1 cellular context compared by ENCODE assay signal in genomic region chr17:57838857-57839570, GRCh38.
A peak's percentile ranks its signal among the peaks of the same experiment; 100 is the strongest.
TF ChIP-seq lines count a peak whose summit lies in the region.

No MANE protein-coding gene starts in this region.

TF ChIP-seq in HepG2, 621 proteins besides CTCF, POLR2A, EP300 and RAD21 (continued from another document):
- peak; percentile 5; the same call in 1 of the 2 replicates for TF ChIP-seq ZBTB2 (CRISPR knock-in tag; IDR thresholded peaks at IDR 0.05; ENCODE audit: low read depth)
- 0 out of 2 replicates have a peak, but pooled peaks have one; percentile 53 for TF ChIP-seq MTF2 (CRISPR knock-in tag; IDR thresholded peaks at IDR 0.05; ENCODE audit: borderline replicate concordance)
- 0 out of 2 replicates have a peak, but pooled peaks have one; percentile 30 for TF ChIP-seq ZMAT3 (CRISPR knock-in tag; conservative IDR thresholded peaks at IDR 0.05)
- TF ChIP-seq SNAPC4 (CRISPR knock-in tag; IDR thresholded peaks at IDR 0.05) = no peak; the same call in 1 of the 2 replicates
- no peak for TF ChIP-seq ZNF576 (CRISPR knock-in tag; IDR thresholded peaks at IDR 0.05)
- no peak for TF ChIP-seq HOXA3 (CRISPR knock-in tag; IDR thresholded peaks at IDR 0.05)
- no peak for TF ChIP-seq ZNF605 (CRISPR knock-in tag; IDR thresholded peaks at IDR 0.05)
- TF ChIP-seq ZNF580 (CRISPR knock-in tag; IDR thresholded peaks at IDR 0.05; ENCODE audit: borderline replicate concordance, low read depth) = no peak
- no peak for TF ChIP-seq MIER3 (CRISPR knock-in tag; IDR thresholded peaks at IDR 0.05; ENCODE audit: borderline replicate concordance)
- no peak for TF ChIP-seq ZBTB43 (CRISPR knock-in tag; conservative IDR thresholded peaks at IDR 0.05)
- 0 out of 2 replicates have a peak, but pooled peaks have one; percentile 44 for TF ChIP-seq MEIS2 (CRISPR knock-in tag; IDR thresholded peaks at IDR 0.05)
- TF ChIP-seq MATR3 (CRISPR knock-in tag; IDR thresholded peaks at IDR 0.05) = no peak
- TF ChIP-seq ZNF121 (CRISPR knock-in tag; IDR thresholded peaks at IDR 0.05) = no peak
- no peak for TF ChIP-seq MED13 (CRISPR knock-in tag; IDR thresholded peaks at IDR 0.05)
- TF ChIP-seq SAP130 (CRISPR knock-in tag; IDR thresholded peaks at IDR 0.05; ENCODE audit: low read depth) = no peak
- 0 out of 2 replicates have a peak, but pooled peaks have one; percentile 57 for TF ChIP-seq ZNF780A (CRISPR knock-in tag; IDR thresholded peaks at IDR 0.05)
- TF ChIP-seq CHCHD3 (CRISPR knock-in tag; IDR thresholded peaks at IDR 0.05) = no peak
- TF ChIP-seq TP53 (CRISPR knock-in tag; conservative IDR thresholded peaks at IDR 0.05) = no peak
- TF ChIP-seq KLF15 (CRISPR knock-in tag; IDR thresholded peaks at IDR 0.05; ENCODE audit: borderline replicate concordance) = no peak
- 0 out of 2 replicates have a peak, but pooled peaks have one; percentile 16 for TF ChIP-seq PRDM10 (CRISPR knock-in tag; IDR thresholded peaks at IDR 0.05; ENCODE audit: low read depth)
- no peak for TF ChIP-seq ZFP37 (CRISPR knock-in tag; IDR thresholded peaks at IDR 0.05; ENCODE audit: borderline replicate concordance)
- no peak for TF ChIP-seq SOX6 (IDR thresholded peaks at IDR 0.05)
- TF ChIP-seq SOX6 (CRISPR knock-in tag; IDR thresholded peaks at IDR 0.05) = no peak
- TF ChIP-seq RORA (CRISPR knock-in tag; IDR thresholded peaks at IDR 0.05) = no peak
- 0 out of 2 replicates have a peak, but pooled peaks have one; percentile 6 for TF ChIP-seq ZNF761 (CRISPR knock-in tag; conservative IDR thresholded peaks at IDR 0.05)
- 0 out of 2 replicates have a peak, but pooled peaks have one; percentile 8 for TF ChIP-seq GMEB1 (CRISPR knock-in tag; IDR thresholded peaks at IDR 0.05; ENCODE audit: borderline replicate concordance)
- TF ChIP-seq ZNF362 (CRISPR knock-in tag; IDR thresholded peaks at IDR 0.05; ENCODE audit: borderline replicate concordance) = no peak
- TF ChIP-seq HMGXB3 (CRISPR knock-in tag; IDR thresholded peaks at IDR 0.05; ENCODE audit: borderline replicate concordance) = no peak
- 0 out of 2 replicates have a peak, but pooled peaks have one; percentile 59 for TF ChIP-seq ZNF33B (CRISPR knock-in tag; IDR thresholded peaks at IDR 0.05)
- TF ChIP-seq ZNF841 (CRISPR knock-in tag; IDR thresholded peaks at IDR 0.05; ENCODE audit: borderline replicate concordance) = 0 out of 2 replicates have a peak, but pooled peaks have one; percentile 46
- no peak for TF ChIP-seq NR2F2 (IDR thresholded peaks at IDR 0.05; ENCODE audit: borderline replicate concordance, low read depth)
- 0 out of 2 replicates have a peak, but pooled peaks have one; percentile 2 for TF ChIP-seq ZNF383 (CRISPR knock-in tag; IDR thresholded peaks at IDR 0.05; ENCODE audit: borderline replicate concordance)
- 0 out of 2 replicates have a peak, but pooled peaks have one; percentile 5 for TF ChIP-seq SIN3A (IDR thresholded peaks at IDR 0.05; ENCODE audit: borderline replicate concordance, low read depth, low read length)
- TF ChIP-seq MTA3 (CRISPR knock-in tag; IDR thresholded peaks at IDR 0.05) = no peak
- TF ChIP-seq HNF4A (CRISPR knock-in tag; IDR thresholded peaks at IDR 0.05) = no peak
- TF ChIP-seq NCOA2 (CRISPR knock-in tag; IDR thresholded peaks at IDR 0.05) = no peak
- TF ChIP-seq FOXJ3 (CRISPR knock-in tag; IDR thresholded peaks at IDR 0.05; ENCODE audit: borderline replicate concordance) = no peak
- TF ChIP-seq HOXA9 (CRISPR knock-in tag; IDR thresholded peaks at IDR 0.05; ENCODE audit: borderline replicate concordance) = 0 out of 2 replicates have a peak, but pooled peaks have one; percentile 42
